Comparison of ENCODE assay signal across 8 cellular contexts in genomic region chr10:22605168-22605567, GRCh38.
DNase-seq lines count a peak whose midpoint lies in the region; ATAC-seq, FAIRE-seq and TF ChIP-seq lines count a peak whose summit lies in the region.

No MANE protein-coding gene starts in this region.

- no peak for TF ChIP-seq CTCF in OCI-LY7 (conservative IDR thresholded peaks at IDR 0.05; ENCODE audit: low read length)
- TF ChIP-seq CTCF in fibroblast of villous mesenchyme (IDR thresholded peaks at IDR 0.05; ENCODE audit: insufficient read depth, low read depth, low read length), result no peak
- TF ChIP-seq CTCF in suprapubic skin (IDR thresholded peaks at IDR 0.05), result no peak
- no peak for TF ChIP-seq CTCF in body of pancreas (IDR thresholded peaks at IDR 0.05)

- H3K36me3 ChIP-seq in OCI-LY7 (ENCODE audit: insufficient read depth, low read length) (peaks cover 15% of the 10 kb centered on the region), suprapubic skin (peaks cover 13% of the 10 kb centered on the region), body of pancreas (replicated peaks in 1 of 2; ENCODE audit: insufficient read depth in 1 of 2, low read depth in 2 of 2) (no peaks in the 10 kb centered on the region)

- no TSS peak for BruUV-seq in OCI-LY7 (replicated peaks; lab: Mats Ljungman, UMichigan)

- H3K27me3 ChIP-seq in suprapubic skin (no peaks in the 10 kb centered on the region), body of pancreas (no peaks in the 10 kb centered on the region)

- TF ChIP-seq POLR2A in suprapubic skin (IDR thresholded peaks at IDR 0.05) (no peak), body of pancreas (IDR thresholded peaks at IDR 0.05) (no peak)

- POLR2A ChIA-PET in OCI-LY7 (lab: Charles Lee), result interaction anchor here (0.6 to 2.4 kb wide), 8 partner anchors 10 to 367 kb away, joined by 3 to 12 read pairs (median 5); no protein-coding TSS in a partner anchor

- intact Hi-C loops in OCI-LY7 (cut with micrococcal nuclease; ENCODE audit: unreplicated experiment), result loop anchor here (10.0 kb wide), 3 partner anchors 290 to 1640 kb away; partner anchors contain the start of gene COMMD3
- intact Hi-C loops in body of pancreas (cut with DNase I), result no loop called here

- H3K27me3 Mint-ChIP-seq in activated T-cell treated with anti-CD3 and anti-CD28 coated beads, Interleukin-2, amount 50 U/mL, for 24 hours, result no peaks in the 10 kb centered on the region

- ATAC-seq in body of pancreas, result no peak

- CTCF ChIA-PET in OCI-LY7 (lab: Charles Lee; ENCODE audit: unreplicated experiment), result no interaction called here

- no peak for DNase-seq in activated T-cell treated with anti-CD3 and anti-CD28 coated beads, Interleukin-2, amount 50 U/mL, for 24 hours
- DNase-seq in activated T-cell treated with anti-CD3 and anti-CD28 coated beads for 4 hours (no peak), OCI-LY7 (ENCODE audit: low spot score) (peak; percentile 48), fibroblast of villous mesenchyme (ENCODE audit: low read depth) (peak; percentile 80), suprapubic skin (ENCODE audit: low spot score in 2 of 2) (no peak), body of pancreas (no peak), NCI-H2196 treated with DMSO at 0.1 percent for 48 hours (lab: John Stamatoyannopoulos, UW; ENCODE audit: unreplicated experiment) (no peak), HTR-8/SVneo (ENCODE audit: insufficient read length, low spot score) (no peak)

- no peak overlapping the region for H2AFZ ChIP-seq in OCI-LY7 (ENCODE audit: low read length)

- H3K27ac Mint-ChIP-seq in activated T-cell treated with anti-CD3 and anti-CD28 coated beads, Interleukin-2, amount 50 U/mL, for 24 hours, result peak overlapping the region; percentile 82

- H3K9me3 ChIP-seq in OCI-LY7 (ENCODE audit: low read length) (no peaks in the 10 kb centered on the region), suprapubic skin (no peaks in the 10 kb centered on the region), body of pancreas (no peaks in the 10 kb centered on the region)

- peaks cover 87% of the 10 kb centered on the region for H3K36me3 Mint-ChIP-seq in activated T-cell treated with anti-CD3 and anti-CD28 coated beads, Interleukin-2, amount 50 U/mL, for 24 hours (ENCODE audit: low read depth)

- H3K27ac ChIP-seq in OCI-LY7 (ENCODE audit: low read depth, low read length, poor library complexity, severe bottlenecking), result peak overlapping the region; percentile 67
- peak overlapping the region; percentile 36 for H3K27ac ChIP-seq in suprapubic skin
- peak overlapping the region in 1 of 4 donors; percentile 63 for H3K27ac ChIP-seq in body of pancreas

- no peaks in the 10 kb centered on the region for H3K9me2 ChIP-seq in OCI-LY7 (ENCODE audit: insufficient read depth, low read length)

- peak overlapping the region; percentile 54 for H3K4me3 ChIP-seq in OCI-LY7 (ENCODE audit: low read depth, low read length, poor library complexity, severe bottlenecking)
- no peak overlapping the region for H3K4me3 ChIP-seq in fibroblast of villous mesenchyme (ENCODE audit: low read depth, low read length)
- no peak overlapping the region for H3K4me3 ChIP-seq in suprapubic skin
- no peak overlapping the region for H3K4me3 ChIP-seq in body of pancreas

- H3K4me2 ChIP-seq in OCI-LY7 (ENCODE audit: low read length), result peak overlapping the region; percentile 85

- H3K4me3 Mint-ChIP-seq in activated T-cell treated with anti-CD3 and anti-CD28 coated beads, Interleukin-2, amount 50 U/mL, for 24 hours, result peak overlapping the region; percentile 36

- no peaks in the 10 kb centered on the region for H3K79me2 ChIP-seq in OCI-LY7 (ENCODE audit: insufficient read depth, low read depth, low read length)

- H3K4me1 ChIP-seq in OCI-LY7 (ENCODE audit: insufficient read depth, low read length, poor library complexity, severe bottlenecking), result peaks cover 66% of the 10 kb centered on the region
- peaks cover 8% of the 10 kb centered on the region for H3K4me1 ChIP-seq in suprapubic skin
- no peaks in the 10 kb centered on the region for H3K4me1 ChIP-seq in body of pancreas

- 55% methylated on average over 4 of the region's 4 CpGs for WGBS in suprapubic skin
- WGBS in body of pancreas, 2 donors, result 75 to 83% methylated on average over 4 of the region's 4 CpGs

- FAIRE-seq in HTR-8/SVneo (lab: Jason Lieb, UNC), result no peak

- H4K20me1 ChIP-seq in OCI-LY7 (ENCODE audit: insufficient read depth, low read length), result no peaks in the 10 kb centered on the region

- H3K9me3 Mint-ChIP-seq in activated T-cell treated with anti-CD3 and anti-CD28 coated beads, Interleukin-2, amount 50 U/mL, for 24 hours, result no peaks in the 10 kb centered on the region

- no peak for TF ChIP-seq EP300 in suprapubic skin (IDR thresholded peaks at IDR 0.05)

- H3K4me1 Mint-ChIP-seq in activated T-cell treated with anti-CD3 and anti-CD28 coated beads, Interleukin-2, amount 50 U/mL, for 24 hours (ENCODE audit: low read depth), result peaks cover 86% of the 10 kb centered on the region

Comparison
In these comparisons a context has a peak if more than half of its experiments do, and no peak if none do; other contexts are left out.
1. DNase-seq: peak in OCI-LY7 (single experiment) and fibroblast of villous mesenchyme (single experiment); none in activated T-cell treated with anti-CD3 and anti-CD28 coated beads, Interleukin-2, amount 50 U/mL, for 24 hours (single experiment), activated T-cell treated with anti-CD3 and anti-CD28 coated beads for 4 hours (single experiment), suprapubic skin (0 of 2), body of pancreas (0 of 4), NCI-H2196 treated with DMSO at 0.1 percent for 48 hours (single experiment) and HTR-8/SVneo (single experiment).